Comparison of ENCODE assay signal across 9 cellular contexts in the genomic region with DNA sequence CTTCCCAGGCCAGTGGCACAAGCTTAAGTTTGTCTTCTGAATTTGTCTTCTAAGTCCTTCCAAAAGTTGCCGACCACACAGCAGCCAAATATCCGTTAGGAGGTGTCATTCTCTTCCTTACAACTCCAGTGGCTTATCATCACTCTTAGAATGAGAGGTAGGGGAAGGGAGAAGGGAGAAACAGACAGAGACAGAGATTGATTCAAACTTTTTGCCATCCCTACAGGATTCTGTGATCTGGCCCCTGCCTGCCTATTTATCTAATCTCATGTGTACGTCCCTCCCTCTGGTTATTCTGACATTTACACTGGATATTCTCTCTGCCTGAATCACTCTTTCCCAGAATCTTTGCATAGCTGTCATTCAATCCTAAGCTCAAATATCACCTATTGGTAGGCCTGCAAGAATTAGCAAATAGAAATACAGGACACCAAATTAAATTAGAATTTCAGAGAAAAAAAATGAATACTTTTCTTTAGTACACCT. TPM values are rescaled to one million over a fixed set of nuclear protein-coding genes. Genes with fewer than 3 reads are reported as not detected.
DNase-seq lines count a peak whose midpoint lies in the region; ATAC-seq, FAIRE-seq and TF ChIP-seq lines count a peak whose summit lies in the region.
"Had no signal": no experiment of that assay in that cellular context is flagged by ENCODE, and none has a peak within 500 bp of the region (broad histone marks: within the 10 kb centered on the region; RNA-seq: fewer than 3 reads in every experiment).

No MANE protein-coding gene starts in this region.

- peaks cover 26% of the 10 kb centered on the region for H3K4me1 Mint-ChIP-seq in T-helper 1 cell treated with Interleukin-12 subunit alpha and Interleukin-12 subunit beta and Interleukin-4 antibody, amounts not matched to agents 30 μg/mL and 1 μg/mL, for 36 hours (ENCODE audit: low read depth)

- peaks cover 0 to 21% of the 10 kb centered on the region in 2 donors for H3K36me3 ChIP-seq in adrenal gland (replicated peaks in 1 of 2)
- H3K36me3 ChIP-seq in kidney (ENCODE audit: control insufficient read depth in 1 of 2, insufficient read depth in 2 of 2, low read length in 2 of 2) = peaks cover 3 to 7% of the 10 kb centered on the region in 2 donors
- peaks cover 9% of the 10 kb centered on the region for H3K36me3 ChIP-seq in thoracic aorta

- TF ChIP-seq POLR2A in adrenal gland (IDR thresholded peaks at IDR 0.05) = no peak

- H3K36me3 Mint-ChIP-seq in T-helper 1 cell treated with Interleukin-12 subunit alpha and Interleukin-12 subunit beta and Interleukin-4 antibody, amounts not matched to agents 30 μg/mL and 1 μg/mL, for 36 hours (ENCODE audit: low read depth) = peaks cover 14% of the 10 kb centered on the region

- H3K27me3 ChIP-seq in adrenal gland = no peaks in the 10 kb centered on the region
- no peaks in the 10 kb centered on the region for H3K27me3 ChIP-seq in thoracic aorta (replicated peaks; ENCODE audit: insufficient read depth)

- peaks cover 12% of the 10 kb centered on the region for H3K27me3 Mint-ChIP-seq in T-helper 1 cell treated with Interleukin-12 subunit alpha and Interleukin-12 subunit beta and Interleukin-4 antibody, amounts not matched to agents 30 μg/mL and 1 μg/mL, for 36 hours (ENCODE audit: low read depth)

- peak overlapping the region; percentile 94 for H3K4me3 Mint-ChIP-seq in T-helper 1 cell treated with Interleukin-12 subunit alpha and Interleukin-12 subunit beta and Interleukin-4 antibody, amounts not matched to agents 30 μg/mL and 1 μg/mL, for 36 hours

- ATAC-seq in thoracic aorta (ENCODE audit: insufficient number of reproducible peaks, low FRiP score, low read depth) = no peak
- ATAC-seq in HG02623 (IDR thresholded peaks at IDR 0.05; ENCODE audit: unreplicated experiment) = no peak

- peak overlapping the region in 2 of 4 donors; percentile 78 to 87 for H3K4me3 ChIP-seq in adrenal gland
- H3K4me3 ChIP-seq in kidney (ENCODE audit: low read length in 2 of 2) = peak overlapping the region; percentile 95 to 100
- peak overlapping the region; percentile 78 for H3K4me3 ChIP-seq in thoracic aorta

- 0 to 2% (median 1%) methylated on average over 3 of the region's 3 CpGs for WGBS in adrenal gland, 4 donors

- no peak for DNase-seq in T-helper 1 cell
- no peak for DNase-seq in adrenal gland
- no peak for DNase-seq in kidney
- DNase-seq in thoracic aorta (ENCODE audit: low spot score) = no peak
- DNase-seq in NAMALWA (ENCODE audit: low spot score) = no peak
- DNase-seq in NCI-H187 treated with DMSO at 0.1 percent for 48 hours (lab: John Stamatoyannopoulos, UW) = no peak

- intact Hi-C loops in adrenal gland (cut with DNase I) = loop anchor here in 1 of 2 donors (5.0 kb wide), 1 partner anchor 86 kb away; no protein-coding TSS in a partner anchor
- intact Hi-C loops in kidney (cut with DNase I) = no loop called here

- H3K9me3 ChIP-seq in adrenal gland (replicated peaks in 1 of 3) (no peaks in the 10 kb centered on the region), kidney (ENCODE audit: control insufficient read depth in 1 of 2, low read length in 2 of 2) (no peaks in the 10 kb centered on the region), thoracic aorta (no peaks in the 10 kb centered on the region)

- TF ChIP-seq CTCF in adrenal gland (IDR thresholded peaks at IDR 0.05) (no peak), kidney (IDR thresholded peaks at IDR 0.05; ENCODE audit: borderline replicate concordance, extremely low read depth, insufficient read depth) (no peak), thoracic aorta (IDR thresholded peaks at IDR 0.05) (no peak)

- H3K27ac ChIP-seq in adrenal gland (peak overlapping the region in 3 of 5 donors; percentile 74 to 92 (median 79)), kidney (ENCODE audit: low read depth in 2 of 2, low read length in 2 of 2) (peak overlapping the region; percentile 6 to 85), thoracic aorta (peak overlapping the region; percentile 20 to 71)

- peak overlapping the region; percentile 11 to 88 for H3K9ac ChIP-seq in kidney (ENCODE audit: low read length in 2 of 2)

- H3K4me1 ChIP-seq in adrenal gland (replicated peaks in 1 of 2) (peaks cover 6 to 24% of the 10 kb centered on the region in 2 donors), kidney (ENCODE audit: control insufficient read depth in 1 of 2, insufficient read depth in 1 of 2, low read depth in 1 of 2, low read length in 2 of 2) (peaks cover 0 to 9% of the 10 kb centered on the region in 2 donors), thoracic aorta (ENCODE audit: control insufficient read depth in 1 of 2, low read depth in 2 of 2) (peaks cover 14 to 19% of the 10 kb centered on the region in 2 donors)

- FAIRE-seq in kidney (lab: Jason Lieb, UNC) = no peak

- H3K27ac Mint-ChIP-seq in T-helper 1 cell treated with Interleukin-12 subunit alpha and Interleukin-12 subunit beta and Interleukin-4 antibody, amounts not matched to agents 30 μg/mL and 1 μg/mL, for 36 hours = peak overlapping the region; percentile 89

- H3K9me3 Mint-ChIP-seq in T-helper 1 cell treated with Interleukin-12 subunit alpha and Interleukin-12 subunit beta and Interleukin-4 antibody, amounts not matched to agents 30 μg/mL and 1 μg/mL, for 36 hours = no peaks in the 10 kb centered on the region

RNA-seq across cellular contexts. Expression of a gene that starts 0.5 kb away (rescaled TPM):
- total RNA-seq in adrenal gland = 10 to 100 TPM; 13.6 to 65.4 (median 25.6) TPM
- 100 to 1,000 TPM; 132 to 462 (median 225) TPM for polyA plus RNA-seq in adrenal gland
- 35.9 TPM for total RNA-seq in kidney
- 36.7 TPM for polyA plus RNA-seq in kidney (ENCODE audit: insufficient read depth, low read depth, low replicate concordance)
- 10 to 100 TPM; 37.0 to 53.6 TPM for total RNA-seq in thoracic aorta

RNA-seq across cellular contexts. Expression of a gene that starts 38.5 kb away (rescaled TPM):
- under 1 TPM in 4 of 8 donors, not detected in 4; 0.14 to 0.51 (median 0.24) TPM for total RNA-seq in adrenal gland
- under 1 TPM; 0.11 to 0.20 (median 0.16) TPM for polyA plus RNA-seq in adrenal gland
- 0.19 TPM for total RNA-seq in kidney
- polyA plus RNA-seq in kidney (ENCODE audit: insufficient read depth, low read depth, low replicate concordance) = 0.26 TPM
- under 1 TPM; 0.42 to 0.95 TPM for total RNA-seq in thoracic aorta
- total RNA-seq: RPMI7951 had no signal

RNA-seq across cellular contexts. Expression of a gene that starts 39.5 kb away (rescaled TPM):
- total RNA-seq in adrenal gland (10 to 100 TPM in 4 of 8 donors, 1 to 10 TPM in 4; 6.1 to 21.0 (median 10.8) TPM), kidney (34.8 TPM), thoracic aorta (1 to 10 TPM; 2.6 to 6.5 TPM)
- polyA plus RNA-seq in adrenal gland (10 to 100 TPM; 15.3 to 41.6 (median 37.9) TPM), kidney (ENCODE audit: insufficient read depth, low read depth, low replicate concordance) (46.4 TPM)

RNA-seq across cellular contexts. Expression of a gene that starts 42.1 kb away (rescaled TPM):
- total RNA-seq in adrenal gland = 10 to 100 TPM; 11.6 to 22.4 (median 16.6) TPM
- 10 to 100 TPM in 1 of 3 donors, 1 to 10 TPM in 2; 4.0 to 11.2 (median 5.6) TPM for polyA plus RNA-seq in adrenal gland
- total RNA-seq in kidney = 20.1 TPM
- 3.9 TPM for polyA plus RNA-seq in kidney (ENCODE audit: insufficient read depth, low read depth, low replicate concordance)
- 10 to 100 TPM; 12.3 to 26.2 TPM for total RNA-seq in thoracic aorta
